In the genomic region with DNA sequence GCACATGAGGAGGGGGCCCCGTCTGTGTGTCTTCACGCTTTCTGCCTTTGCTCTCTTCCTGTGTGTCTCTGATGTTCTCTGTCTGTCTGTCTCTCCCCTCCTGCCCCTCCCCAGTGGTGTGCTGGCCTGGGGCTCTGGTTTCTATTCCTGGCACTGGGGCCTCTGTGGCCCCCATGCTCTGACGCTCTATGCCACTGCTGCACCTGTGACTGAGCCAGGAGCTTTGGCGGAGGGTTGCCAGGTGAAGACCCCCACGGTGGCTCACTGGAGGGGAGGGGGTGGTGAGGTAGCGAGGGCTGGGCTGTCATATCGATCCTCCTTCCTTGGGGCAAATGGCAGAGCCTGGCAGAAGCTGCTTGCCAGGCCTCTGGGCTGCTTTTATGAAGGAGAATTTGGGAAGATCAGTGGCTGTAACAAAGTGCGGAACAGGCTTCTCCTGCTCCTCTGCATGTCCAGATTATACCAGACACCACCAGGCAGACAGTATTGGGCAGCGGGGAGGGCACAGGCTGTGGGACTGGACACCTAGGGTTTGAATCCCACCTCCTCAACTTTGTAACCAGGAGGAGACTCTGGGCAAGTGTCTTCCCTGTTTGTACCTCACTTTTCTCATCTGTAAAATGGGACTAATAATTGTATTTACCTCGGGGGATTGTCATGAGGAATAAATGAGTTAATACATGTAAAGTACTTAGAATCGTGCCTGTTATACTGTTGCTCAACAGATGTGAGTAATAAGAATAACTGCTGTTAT, we compare ENCODE assay signal across 11 cellular contexts.
"Had no signal": no experiment of that assay in that cellular context is flagged by ENCODE, and none has a peak within 500 bp of the region (broad histone marks: within the 10 kb centered on the region; RNA-seq: fewer than 3 reads in every experiment).

No MANE protein-coding gene starts in this region.

- H3K4me3 Mint-ChIP-seq: activated B cell treated with CpG ODN at 0.5 μM for 24 hours; activated T-cell treated with anti-CD3 and anti-CD28 coated beads, Interleukin-2, amount 50 U/mL, for 72 hours; naive thymus-derived CD8-positive, alpha-beta T cell had no signal

- DNase-seq: activated B cell treated with CpG ODN at 0.5 μM for 24 hours; activated naive CD4-positive, alpha-beta T cell treated with Interleukin-2 at 50 U/mL for 16 hours; activated T-cell treated with anti-CD3 and anti-CD28 coated beads, Interleukin-2, amount 50 U/mL, for 72 hours; effector CD8-positive, alpha-beta T cell; mucosa of descending colon; naive thymus-derived CD8-positive, alpha-beta T cell; occipital lobe; psoas muscle; stimulated activated CD4-positive, alpha-beta T cell treated with anti-CD3 and anti-CD28 coated beads, Interleukin-12 subunit alpha, Interleukin-12 subunit beta, amount 100 ng/mL, for 4 hours; stimulated activated naive CD4-positive, alpha-beta T cell treated with Interleukin-2 at 50 U/mL for 16 hours; upper lobe of left lung had no signal

- H3K27ac Mint-ChIP-seq: activated B cell treated with CpG ODN at 0.5 μM for 24 hours had no signal

- ATAC-seq: activated T-cell treated with anti-CD3 and anti-CD28 coated beads, Interleukin-2, amount 50 U/mL, for 72 hours; mucosa of descending colon; naive thymus-derived CD8-positive, alpha-beta T cell; psoas muscle had no signal

- H3K36me3 Mint-ChIP-seq: naive thymus-derived CD8-positive, alpha-beta T cell had no signal

- H3K9me3 Mint-ChIP-seq: activated B cell treated with CpG ODN at 0.5 μM for 24 hours; naive thymus-derived CD8-positive, alpha-beta T cell had no signal
